ENCODE assay signal across 7 cellular contexts in the genomic region with DNA sequence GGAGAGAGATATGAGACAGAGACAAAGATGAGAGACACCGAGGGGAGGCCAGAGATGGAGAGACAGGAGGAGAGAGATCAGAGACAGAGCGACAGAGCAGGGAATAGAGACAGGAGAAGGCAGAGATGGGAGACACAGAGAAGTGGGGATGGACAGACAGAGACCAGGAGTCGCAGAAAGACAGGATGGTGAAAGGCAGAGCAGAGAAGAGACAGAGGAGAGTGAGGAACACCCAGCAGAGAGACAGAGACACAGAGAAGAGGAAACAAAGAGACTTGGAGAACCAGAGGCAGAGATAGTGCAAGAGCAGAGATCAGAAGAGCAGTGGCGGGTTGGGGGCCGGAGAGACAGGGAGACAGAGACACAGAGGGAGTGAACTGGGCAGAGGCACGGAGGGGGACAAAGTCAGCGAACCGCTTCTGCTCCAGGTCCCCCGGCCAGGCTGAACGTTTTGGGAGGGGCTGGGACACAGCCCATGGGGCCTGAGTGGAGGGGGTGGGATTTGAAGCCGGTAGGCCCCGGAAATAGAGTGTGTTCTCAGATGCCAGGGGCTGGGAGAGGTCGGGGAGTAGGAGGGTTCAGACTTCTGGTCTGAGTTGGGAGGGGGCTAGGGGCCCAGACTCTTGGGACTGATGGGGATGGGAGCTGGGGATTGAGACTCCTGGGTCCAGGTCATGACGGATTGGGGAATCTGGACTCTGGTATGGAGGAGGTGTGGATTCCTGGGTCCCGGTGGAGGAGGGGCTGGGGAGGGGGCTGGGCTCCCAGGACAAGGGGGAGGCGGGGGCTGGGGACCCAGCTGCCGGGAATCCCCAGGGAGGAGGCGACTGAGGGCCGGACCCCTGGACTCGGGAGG. TPM values are rescaled to one million over a fixed set of nuclear protein-coding genes. Genes with fewer than 3 reads are reported as not detected.
DNase-seq lines count a peak whose midpoint lies in the region; ATAC-seq lines count a peak whose summit lies in the region.

No MANE protein-coding gene starts in this region.

- peaks cover 23% of the 10 kb centered on the region for H3K4me1 Mint-ChIP-seq in stimulated activated effector memory CD8-positive, alpha-beta T cell treated with anti-CD3 and anti-CD28 coated beads, Interleukin-12 subunit alpha, Interleukin-12 subunit beta, amount 100 ng/mL, for 72 hours

- ATAC-seq in stimulated activated effector memory CD8-positive, alpha-beta T cell treated with anti-CD3 and anti-CD28 coated beads, Interleukin-12 subunit alpha, Interleukin-12 subunit beta, amount 100 ng/mL, for 72 hours, result peak; percentile 36
- ATAC-seq in HG03457 (IDR thresholded peaks at IDR 0.05; ENCODE audit: unreplicated experiment), result no peak

- DNase-seq in G401 (ENCODE audit: low spot score) (peak; percentile 40), HuH-7.5 (ENCODE audit: low spot score) (peak; percentile 55), astrocyte of the hippocampus (ENCODE audit: low read depth, low spot score) (peak; percentile 77), iPS-NIHi11 (ENCODE audit: low spot score) (peak; percentile 63), H4 (ENCODE audit: low spot score) (no peak)
- no peak for DNase-seq in stimulated activated effector memory CD8-positive, alpha-beta T cell treated with anti-CD3 and anti-CD28 coated beads, Interleukin-12 subunit alpha, Interleukin-12 subunit beta, amount 100 ng/mL, for 72 hours (ENCODE audit: low spot score in 2 of 2)

- H3K36me3 Mint-ChIP-seq in stimulated activated effector memory CD8-positive, alpha-beta T cell treated with anti-CD3 and anti-CD28 coated beads, Interleukin-12 subunit alpha, Interleukin-12 subunit beta, amount 100 ng/mL, for 72 hours, result peaks cover 21% of the 10 kb centered on the region

- H3K27ac Mint-ChIP-seq in stimulated activated effector memory CD8-positive, alpha-beta T cell treated with anti-CD3 and anti-CD28 coated beads, Interleukin-12 subunit alpha, Interleukin-12 subunit beta, amount 100 ng/mL, for 72 hours, result peak overlapping the region; percentile 96

- in situ Hi-C loops in G401 (cut with HindIII; ENCODE audit: low sequenced_read_pairs), result no loop called here

- H3K4me3 Mint-ChIP-seq in stimulated activated effector memory CD8-positive, alpha-beta T cell treated with anti-CD3 and anti-CD28 coated beads, Interleukin-12 subunit alpha, Interleukin-12 subunit beta, amount 100 ng/mL, for 72 hours, result peak overlapping the region; percentile 83

- no peaks in the 10 kb centered on the region for H3K9me3 Mint-ChIP-seq in stimulated activated effector memory CD8-positive, alpha-beta T cell treated with anti-CD3 and anti-CD28 coated beads, Interleukin-12 subunit alpha, Interleukin-12 subunit beta, amount 100 ng/mL, for 72 hours

RNA-seq across cellular contexts. Expression of a gene that starts 0.7 kb away (rescaled TPM):
- total RNA-seq in G401 (2014; rRNA removed; shearing (Covaris generic)), result 10.0 and 16.2 TPM in 2 replicates
- 2.5 and 4.6 TPM in 2 replicates for total RNA-seq in H4 (2014; rRNA removed; shearing (Covaris generic))

RNA-seq across cellular contexts. Expression of a gene that starts 19.3 kb away (rescaled TPM):
- 5.2 and 7.7 TPM in 2 replicates for total RNA-seq in G401 (2014; rRNA removed; shearing (Covaris generic))
- 5.1 and 7.8 TPM in 2 replicates for total RNA-seq in H4 (2014; rRNA removed; shearing (Covaris generic))

RNA-seq across cellular contexts. Expression of a gene that starts 20.1 kb away (rescaled TPM):
- total RNA-seq in G401 (2014; rRNA removed; shearing (Covaris generic)), result 8.4 and 19.8 TPM in 2 replicates
- total RNA-seq in H4 (2014; rRNA removed; shearing (Covaris generic)), result 16.7 and 21.9 TPM in 2 replicates

RNA-seq across cellular contexts. Expression of a gene that starts 25.5 kb away (rescaled TPM):
- total RNA-seq in G401 (2014; rRNA removed; shearing (Covaris generic)), result 1.6 and 1.7 TPM in 2 replicates
- total RNA-seq in H4 (2014; rRNA removed; shearing (Covaris generic)), result 1.0 TPM in 2 replicates

RNA-seq across cellular contexts. Expression of a gene that starts 34.7 kb away (rescaled TPM):
- total RNA-seq in G401 (2014; rRNA removed; shearing (Covaris generic)), result 0.31 and 0.37 TPM in 2 replicates
- total RNA-seq in H4 (2014; rRNA removed; shearing (Covaris generic)), result not detected in 2 replicates

Comparison
In these comparisons a context has a peak if more than half of its experiments do, and no peak if none do; other contexts are left out.
1. DNase-seq: peak in G401 (single experiment), HuH-7.5 (single experiment), astrocyte of the hippocampus (single experiment) and iPS-NIHi11 (single experiment); none in stimulated activated effector memory CD8-positive, alpha-beta T cell treated with anti-CD3 and anti-CD28 coated beads, Interleukin-12 subunit alpha, Interleukin-12 subunit beta, amount 100 ng/mL, for 72 hours (0 of 2) and H4 (single experiment).